ENCODE assay signal across 8 cellular contexts in the genomic region with DNA sequence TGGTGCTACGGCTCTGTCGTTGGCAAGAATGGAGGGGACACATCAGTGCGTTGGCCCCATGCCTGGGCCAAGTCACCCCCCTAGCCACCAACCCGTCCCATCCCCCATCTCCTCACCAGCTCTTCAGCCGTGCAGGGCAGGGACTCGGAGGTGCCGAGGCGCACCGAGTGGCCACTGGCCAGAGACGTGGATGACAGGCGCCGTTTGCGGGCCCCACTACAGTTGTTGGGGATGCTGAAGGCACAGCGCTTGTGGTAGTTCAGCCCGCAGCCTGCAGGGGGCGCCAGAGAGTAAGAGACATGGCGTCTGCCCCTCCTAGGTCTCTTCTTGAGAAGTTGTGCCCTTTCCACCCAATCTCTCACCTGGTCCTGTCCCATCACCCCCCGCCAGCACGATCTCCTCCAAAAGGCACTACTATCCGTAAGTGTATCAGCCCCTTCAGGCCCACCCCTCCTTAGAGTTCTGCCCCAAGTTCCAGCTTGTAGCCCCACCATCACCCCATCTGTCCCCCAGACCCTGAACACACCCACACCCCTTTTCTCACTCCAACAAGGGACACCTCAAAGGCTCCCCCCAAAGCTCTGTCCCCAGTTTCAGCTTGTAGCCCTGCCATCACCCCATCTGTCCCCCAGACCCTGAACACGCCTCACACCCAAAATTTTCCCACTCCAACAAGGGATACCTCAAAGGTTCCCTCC. TPM values are rescaled to one million over a fixed set of nuclear protein-coding genes. Genes with fewer than 3 reads are reported as not detected.
A peak's percentile ranks its signal among the peaks of the same experiment; 100 is the strongest.
DNase-seq lines count a peak whose midpoint lies in the region; ATAC-seq and TF ChIP-seq lines count a peak whose summit lies in the region.

No MANE protein-coding gene starts in this region.

- peak; percentile 78 to 97 (median 90) for TF ChIP-seq CTCF in testis (IDR thresholded peaks at IDR 0.05)

- H3K23ac ChIP-seq in neuronal stem cell (ENCODE audit: low read depth, low read length, poor library complexity): peak overlapping the region; percentile 25

- no peak overlapping the region for H3K18ac ChIP-seq in neuronal stem cell (ENCODE audit: low read length)

- no peak overlapping the region for H3K27ac ChIP-seq in neuronal stem cell (replicated peaks; ENCODE audit: low read length)
- no peak overlapping the region for H3K27ac ChIP-seq in testis

- no peaks in the 10 kb centered on the region for H3K9me3 ChIP-seq in neuronal stem cell (replicated peaks in 1 of 2; ENCODE audit: control insufficient read depth in 2 of 2, insufficient read depth in 1 of 2, low read depth in 1 of 2, low read length in 2 of 2)
- H3K9me3 ChIP-seq in testis: no peaks in the 10 kb centered on the region

- H3K14ac ChIP-seq in neuronal stem cell (ENCODE audit: low read length): no peak overlapping the region

- H2BK120ac ChIP-seq in neuronal stem cell (ENCODE audit: low read depth, low read length): no peak overlapping the region

- TF ChIP-seq POLR2A in erythroblast (IDR thresholded peaks at IDR 0.05; ENCODE audit: low read length): no peak
- no peak for TF ChIP-seq POLR2A in testis (IDR thresholded peaks at IDR 0.05)

- intact Hi-C loops in testis (cut with DNase I; ENCODE audit: low total_unique reads): no loop called here

- no peak overlapping the region for H4K91ac ChIP-seq in neuronal stem cell (ENCODE audit: low read depth, low read length, poor library complexity)

- H4K8ac ChIP-seq in neuronal stem cell (ENCODE audit: low read depth, low read length): no peak overlapping the region

- no peak overlapping the region for H2BK12ac ChIP-seq in neuronal stem cell (ENCODE audit: low read length)

- peak overlapping the region; percentile 22 for H3K9ac ChIP-seq in neuronal stem cell (ENCODE audit: low read depth, low read length, poor library complexity)

- no peaks in the 10 kb centered on the region for H3K4me1 ChIP-seq in neuronal stem cell (ENCODE audit: control insufficient read depth in 2 of 2, insufficient read depth in 1 of 2, low read depth in 1 of 2, low read length in 2 of 2)
- no peaks in the 10 kb centered on the region for H3K4me1 ChIP-seq in testis

- H3K4ac ChIP-seq in neuronal stem cell (ENCODE audit: low read length): no peak overlapping the region

- ATAC-seq in HG02852 (IDR thresholded peaks at IDR 0.05; ENCODE audit: unreplicated experiment): no peak

- H3K4me3 ChIP-seq in neuronal stem cell (ENCODE audit: low read length in 2 of 2) (peak overlapping the region in 1 of 2 donors; percentile 70), testis (no peak overlapping the region)

- H2AFZ ChIP-seq in neuronal stem cell (ENCODE audit: low read length): no peak overlapping the region

- no peak overlapping the region for H3K4me2 ChIP-seq in neuronal stem cell (ENCODE audit: insufficient read depth, low read length, poor library complexity, severe bottlenecking)

- no peaks in the 10 kb centered on the region for H3K79me1 ChIP-seq in neuronal stem cell (ENCODE audit: low read depth, low read length)

- H3K27me3 ChIP-seq in neuronal stem cell (ENCODE audit: control insufficient read depth in 3 of 3, insufficient read depth in 3 of 3, low read depth in 1 of 3, low read length in 3 of 3): no peaks in the 10 kb centered on the region
- H3K27me3 ChIP-seq in testis: no peaks in the 10 kb centered on the region

- no peak overlapping the region for H2AK5ac ChIP-seq in neuronal stem cell (ENCODE audit: low read depth, low read length)

- no peak overlapping the region for H2BK15ac ChIP-seq in neuronal stem cell (ENCODE audit: low read length)

- WGBS in neuronal stem cell (ENCODE audit: extremely low coverage in 2 of 2, insufficient read length in 2 of 2, insufficient replicate concordance in 1 of 2), 2 donors: no CpG with 5 or more reads among the region's 21 CpGs
- 34 to 38% methylated on average over 19 to 21 of the region's 21 CpGs for WGBS in testis, 2 donors

- H3K36me3 ChIP-seq in neuronal stem cell (replicated peaks in 1 of 2; ENCODE audit: control insufficient read depth in 2 of 2, insufficient read depth in 2 of 2, low read length in 2 of 2) (peaks cover 35 to 80% of the 10 kb centered on the region in 2 donors), testis (ENCODE audit: low read depth, missing control alignments) (no peaks in the 10 kb centered on the region)

- DNase-seq in DMS 273 (lab: John Stamatoyannopoulos, UW; ENCODE audit: unreplicated experiment) (peak; percentile 64), DMS 273 treated with DMSO at 0.1 percent for 48 hours (lab: John Stamatoyannopoulos, UW) (no peak), NCI-H748 treated with DMSO at 0.1 percent for 48 hours (lab: John Stamatoyannopoulos, UW) (peak; percentile 14), erythroblast (lab: John Stamatoyannopoulos, UW) (peak; percentile 71 to 85), neuronal stem cell (ENCODE audit: low spot score) (no peak), testis (peak; percentile 85)
- peak; percentile 92 for DNase-seq in activated CD8-positive, alpha-beta memory T cell treated with anti-CD3 and anti-CD28 coated beads, Interleukin-2, amount 50 U/mL, for 4 hours

- H2BK5ac ChIP-seq in neuronal stem cell (ENCODE audit: low read length): no peak overlapping the region

RNA-seq across cellular contexts. Expression of a gene that starts 12.4 kb away (rescaled TPM):
- 37.2 TPM for polyA plus RNA-seq in neuronal stem cell (2013, experiment 1 of 2)
- 37.3 TPM for polyA plus RNA-seq in neuronal stem cell (2013, experiment 2 of 2)
- total RNA-seq in testis: 10 to 100 TPM; 25.6 to 35.4 TPM
- polyA plus RNA-seq in testis (ENCODE audit: insufficient read depth, low read depth, low replicate concordance): 22.6 TPM

RNA-seq across cellular contexts. Expression of a gene that starts 41.3 kb away (rescaled TPM):
- 16.8 TPM for polyA plus RNA-seq in neuronal stem cell (2013, experiment 1 of 2)
- 16.0 TPM for polyA plus RNA-seq in neuronal stem cell (2013, experiment 2 of 2)
- 10 to 100 TPM; 33.0 to 37.2 TPM for total RNA-seq in testis
- 22.9 TPM for polyA plus RNA-seq in testis (ENCODE audit: insufficient read depth, low read depth, low replicate concordance)

RNA-seq across cellular contexts. Expression of a gene that starts 41.7 kb away (rescaled TPM):
- polyA plus RNA-seq in neuronal stem cell (2013, experiment 1 of 2): 94.3 TPM
- 93.2 TPM for polyA plus RNA-seq in neuronal stem cell (2013, experiment 2 of 2)
- 100 to 1,000 TPM; 229 to 308 TPM for total RNA-seq in testis
- polyA plus RNA-seq in testis (ENCODE audit: insufficient read depth, low read depth, low replicate concordance): 213 TPM

RNA-seq across cellular contexts. Expression of a gene that starts 43.5 kb away (rescaled TPM):
- 6.5 TPM for polyA plus RNA-seq in neuronal stem cell (2013, experiment 1 of 2)
- polyA plus RNA-seq in neuronal stem cell (2013, experiment 2 of 2): 6.5 TPM
- total RNA-seq in testis: 10 to 100 TPM; 17.2 to 30.6 TPM
- 19.8 TPM for polyA plus RNA-seq in testis (ENCODE audit: insufficient read depth, low read depth, low replicate concordance)

Comparison
In these comparisons a context has a peak if more than half of its experiments do, and no peak if none do; other contexts are left out.
1. DNase-seq: peak in DMS 273 (single experiment), NCI-H748 treated with DMSO at 0.1 percent for 48 hours (single experiment), activated CD8-positive, alpha-beta memory T cell treated with anti-CD3 and anti-CD28 coated beads, Interleukin-2, amount 50 U/mL, for 4 hours (single experiment), erythroblast (2 of 2) and testis (single experiment); none in DMS 273 treated with DMSO at 0.1 percent for 48 hours (single experiment) and neuronal stem cell (single experiment).